In genomic region chr21:29182674-29183073, GRCh38 we compare ENCODE assay signal across 12 cellular contexts. TPM values are rescaled to one million over a fixed set of nuclear protein-coding genes. Genes with fewer than 3 reads are reported as not detected.
DNase-seq lines count a peak whose midpoint lies in the region; ATAC-seq and TF ChIP-seq lines count a peak whose summit lies in the region.
"Had no signal": no experiment of that assay in that cellular context is flagged by ENCODE, and none has a peak within 500 bp of the region (broad histone marks: within the 10 kb centered on the region; RNA-seq: fewer than 3 reads in every experiment).

No MANE protein-coding gene starts in this region.

- no peak for TF ChIP-seq POLR2A in adrenal gland (IDR thresholded peaks at IDR 0.05)
- TF ChIP-seq POLR2A in right lobe of liver (IDR thresholded peaks at IDR 0.05): no peak

- no peaks in the 10 kb centered on the region for H3K36me3 ChIP-seq in adrenal gland (replicated peaks in 1 of 2)
- H3K36me3 ChIP-seq in right lobe of liver: no peaks in the 10 kb centered on the region
- no peaks in the 10 kb centered on the region for H3K36me3 ChIP-seq in thymus (ENCODE audit: control insufficient read depth, insufficient read depth)

- H3K9me3 ChIP-seq in adrenal gland (replicated peaks in 1 of 3): no peaks in the 10 kb centered on the region
- no peaks in the 10 kb centered on the region for H3K9me3 ChIP-seq in right lobe of liver
- H3K9me3 ChIP-seq in thymus (ENCODE audit: control insufficient read depth): no peaks in the 10 kb centered on the region

- H3K4me3 Mint-ChIP-seq in T-helper 1 cell treated with Interleukin-12 subunit alpha and Interleukin-12 subunit beta and Interleukin-4 antibody, amounts not matched to agents 30 μg/mL and 1 μg/mL, for 36 hours: peak overlapping the region; percentile 52
- H3K4me3 Mint-ChIP-seq: endodermal cell had no signal

- 30 to 51% (median 37%) methylated on average over 4 of the region's 4 CpGs for WGBS in adrenal gland, 4 donors
- WGBS in right lobe of liver (ENCODE audit: insufficient coverage, low coverage, low lambda C conversion rate, missing lambda C conversion rate): 32% methylated on average over 4 of the region's 4 CpGs
- WGBS in thymus: 97% methylated on average over 4 of the region's 4 CpGs

- H3K4me1 ChIP-seq in adrenal gland (replicated peaks in 1 of 2): peaks cover 21 to 32% of the 10 kb centered on the region in 2 donors
- peaks cover 0 to 70% (median 28%) of the 10 kb centered on the region in 4 donors for H3K4me1 ChIP-seq in right lobe of liver
- no peaks in the 10 kb centered on the region for H3K4me1 ChIP-seq in thymus (ENCODE audit: control insufficient read depth, insufficient read depth, low read length)

- ATAC-seq in right lobe of liver (peak; percentile 3 to 47 (median 34)), HG02938 (IDR thresholded peaks at IDR 0.05; ENCODE audit: unreplicated experiment) (no peak)

- peaks cover 23% of the 10 kb centered on the region for H3K4me1 Mint-ChIP-seq in T-helper 1 cell treated with Interleukin-12 subunit alpha and Interleukin-12 subunit beta and Interleukin-4 antibody, amounts not matched to agents 30 μg/mL and 1 μg/mL, for 36 hours (ENCODE audit: low read depth)

- DNase-seq in T-helper 1 cell (no peak), adrenal gland (no peak), right lobe of liver (no peak), SW 1271 (lab: John Stamatoyannopoulos, UW) (no peak), GM19240 (ENCODE audit: insufficient read length, low spot score) (no peak)
- DNase-seq: activated effector memory CD4-positive, alpha-beta T cell treated with anti-CD3 and anti-CD28 coated beads, Interleukin-2, amount 50 U/mL, for 16 hours; endodermal cell; left colon; NCI-H510A treated with DMSO at 0.1 percent for 48 hours had no signal

- H3K27me3 Mint-ChIP-seq in T-helper 1 cell treated with Interleukin-12 subunit alpha and Interleukin-12 subunit beta and Interleukin-4 antibody, amounts not matched to agents 30 μg/mL and 1 μg/mL, for 36 hours (ENCODE audit: low read depth): no peaks in the 10 kb centered on the region

- H3K36me3 Mint-ChIP-seq in T-helper 1 cell treated with Interleukin-12 subunit alpha and Interleukin-12 subunit beta and Interleukin-4 antibody, amounts not matched to agents 30 μg/mL and 1 μg/mL, for 36 hours (ENCODE audit: low read depth): peaks cover 2% of the 10 kb centered on the region

- H3K4me3 ChIP-seq in adrenal gland (peak overlapping the region in 1 of 4 donors; percentile 53), right lobe of liver (peak overlapping the region; percentile 3 to 39 (median 36)), thymus (ENCODE audit: low read length) (no peak overlapping the region)

- H3K27ac ChIP-seq in adrenal gland (peak overlapping the region; percentile 93 to 99 (median 96)), right lobe of liver (peak overlapping the region; percentile 94), thymus (ENCODE audit: low read depth) (peak overlapping the region; percentile 57)

- H3K9me3 Mint-ChIP-seq in T-helper 1 cell treated with Interleukin-12 subunit alpha and Interleukin-12 subunit beta and Interleukin-4 antibody, amounts not matched to agents 30 μg/mL and 1 μg/mL, for 36 hours: no peaks in the 10 kb centered on the region
- H3K9me3 Mint-ChIP-seq: endodermal cell had no signal

- TF ChIP-seq CTCF in adrenal gland (IDR thresholded peaks at IDR 0.05): no peak
- TF ChIP-seq CTCF in right lobe of liver (IDR thresholded peaks at IDR 0.05): no peak

- no peaks in the 10 kb centered on the region for H3K27me3 ChIP-seq in adrenal gland
- no peaks in the 10 kb centered on the region for H3K27me3 ChIP-seq in right lobe of liver
- H3K27me3 ChIP-seq in thymus (ENCODE audit: control insufficient read depth, insufficient read depth): no peaks in the 10 kb centered on the region

- peak overlapping the region; percentile 42 for H3K27ac Mint-ChIP-seq in T-helper 1 cell treated with Interleukin-12 subunit alpha and Interleukin-12 subunit beta and Interleukin-4 antibody, amounts not matched to agents 30 μg/mL and 1 μg/mL, for 36 hours
- H3K27ac Mint-ChIP-seq: endodermal cell had no signal

- intact Hi-C loops in adrenal gland (cut with DNase I): no loop called here
- intact Hi-C loops in right lobe of liver (cut with DNase I): no loop called here

RNA-seq across cellular contexts. Expression of gene MAP3K7CL, which starts 52.2 kb away (rescaled TPM):
- total RNA-seq in adrenal gland (10 to 100 TPM in 6 of 8 donors, 1 to 10 TPM in 2; 3.6 to 29.5 (median 17.6) TPM), right lobe of liver (1 to 10 TPM; 2.0 to 3.5 (median 2.8) TPM)
- polyA plus RNA-seq in adrenal gland (10 to 100 TPM; 10.6 to 17.7 (median 11.3) TPM), thymus (14.2 TPM)
